20 cellular contexts compared by ENCODE assay signal in genomic region chr14:103704708-103705107, GRCh38. TPM values are rescaled to one million over a fixed set of nuclear protein-coding genes. Genes with fewer than 3 reads are reported as not detected.
A peak's percentile ranks its signal among the peaks of the same experiment; 100 is the strongest.
DNase-seq lines count a peak whose midpoint lies in the region; ATAC-seq and TF ChIP-seq lines count a peak whose summit lies in the region.
"Had no signal": no experiment of that assay in that cellular context is flagged by ENCODE, and none has a peak within 500 bp of the region (broad histone marks: within the 10 kb centered on the region; RNA-seq: fewer than 3 reads in every experiment).

No MANE protein-coding gene starts in this region.

- no peak overlapping the region for H3K4me3 Mint-ChIP-seq in activated CD4-positive, alpha-beta memory T cell treated with anti-CD3 and anti-CD28 coated beads, Interleukin-2, amount 10 ng/mL, durations not matched to agents 7 days and 5 days
- no peak overlapping the region for H3K4me3 Mint-ChIP-seq in activated CD4-positive, alpha-beta memory T cell treated with anti-CD3 and anti-CD28 coated beads for 36 hours
- no peak overlapping the region for H3K4me3 Mint-ChIP-seq in WTC11

- intact Hi-C loops in activated CD4-positive, alpha-beta memory T cell treated with anti-CD3 and anti-CD28 coated beads for 36 hours (cut with micrococcal nuclease): no loop called here
- intact Hi-C loops in left ventricle myocardium superior (cut with micrococcal nuclease) (no loop called here), spleen (cut with DNase I; ENCODE audit: low total_unique reads) (no loop called here)

- peak overlapping the region; percentile 21 for H3K27ac Mint-ChIP-seq in activated CD4-positive, alpha-beta memory T cell treated with anti-CD3 and anti-CD28 coated beads, Interleukin-2, amount 10 ng/mL, durations not matched to agents 7 days and 5 days
- no peak overlapping the region for H3K27ac Mint-ChIP-seq in activated CD4-positive, alpha-beta memory T cell treated with anti-CD3 and anti-CD28 coated beads for 36 hours
- H3K27ac Mint-ChIP-seq in WTC11: peak overlapping the region; percentile 80

- no peaks in the 10 kb centered on the region for H3K9me3 ChIP-seq in spleen
- H3K9me3 ChIP-seq: neutrophil, SJCRH30 had no signal

- H3K27ac ChIP-seq in spleen: peak overlapping the region; percentile 31 to 95 (median 83)
- H3K27ac ChIP-seq: 22Rv1, SJCRH30 had no signal

- CTCF ChIA-PET in activated CD4-positive, alpha-beta memory T cell treated with anti-CD3 and anti-CD28 coated beads, Interleukin-2, amount 10 ng/mL, durations not matched to agents 7 days and 5 days (lab: Charles Lee): no interaction called here
- CTCF ChIA-PET in activated CD4-positive, alpha-beta memory T cell treated with anti-CD3 and anti-CD28 coated beads for 36 hours (lab: Charles Lee): no interaction called here
- CTCF ChIA-PET in WTC11 (lab: Charles Lee): no interaction called here

- ATAC-seq in WTC11 (no peak), left ventricle myocardium superior (no peak), HG02981 (IDR thresholded peaks at IDR 0.05; ENCODE audit: unreplicated experiment) (no peak)
- ATAC-seq: HCT116 had no signal

- peaks cover 15% of the 10 kb centered on the region for H3K4me1 Mint-ChIP-seq in activated CD4-positive, alpha-beta memory T cell treated with anti-CD3 and anti-CD28 coated beads, Interleukin-2, amount 10 ng/mL, durations not matched to agents 7 days and 5 days
- H3K4me1 Mint-ChIP-seq in activated CD4-positive, alpha-beta memory T cell treated with anti-CD3 and anti-CD28 coated beads for 36 hours (ENCODE audit: low read depth): peaks cover 2% of the 10 kb centered on the region
- H3K4me1 Mint-ChIP-seq in WTC11: peaks cover 3% of the 10 kb centered on the region

- TF ChIP-seq CTCF in WTC11 (IDR thresholded peaks at IDR 0.05) (no peak), spleen (IDR thresholded peaks at IDR 0.05 in 8 of 11, conservative IDR thresholded peaks at IDR 0.05 in 3 of 11) (no peak)

- H3K36me3 Mint-ChIP-seq in activated CD4-positive, alpha-beta memory T cell treated with anti-CD3 and anti-CD28 coated beads, Interleukin-2, amount 10 ng/mL, durations not matched to agents 7 days and 5 days (ENCODE audit: low read depth): peaks cover 44% of the 10 kb centered on the region
- peaks cover 30% of the 10 kb centered on the region for H3K36me3 Mint-ChIP-seq in activated CD4-positive, alpha-beta memory T cell treated with anti-CD3 and anti-CD28 coated beads for 36 hours
- peaks cover 40% of the 10 kb centered on the region for H3K36me3 Mint-ChIP-seq in WTC11

- POLR2A ChIA-PET in activated CD4-positive, alpha-beta memory T cell treated with anti-CD3 and anti-CD28 coated beads, Interleukin-2, amount 10 ng/mL, durations not matched to agents 7 days and 5 days (lab: Charles Lee): interaction anchor here (0.8 to 3.1 kb wide), 3 partner anchors 9 to 27 kb away, joined by 4 to 15 read pairs (median 7); partner anchors contain the start of genes XRCC3 and ZFYVE21
- POLR2A ChIA-PET in activated CD4-positive, alpha-beta memory T cell treated with anti-CD3 and anti-CD28 coated beads for 36 hours (lab: Charles Lee): interaction anchor here (1.3 kb wide), 1 partner anchor 11 kb away, joined by 4 read pairs; the partner anchor contains the start of genes XRCC3 and ZFYVE21
- POLR2A ChIA-PET in WTC11 (lab: Charles Lee): interaction anchor here (0.9 kb wide), 1 partner anchor 11 kb away, joined by 5 read pairs; the partner anchor contains the start of genes XRCC3 and ZFYVE21

- DNase-seq in activated CD4-positive, alpha-beta memory T cell treated with anti-CD3 and anti-CD28 coated beads, Interleukin-2, amount 10 ng/mL, durations not matched to agents 7 days and 5 days: no peak
- no peak for DNase-seq in activated CD4-positive, alpha-beta memory T cell treated with anti-CD3 and anti-CD28 coated beads for 36 hours
- DNase-seq in WTC11 (ENCODE audit: low spot score): no peak
- DNase-seq in left ventricle myocardium superior: peak; percentile 10
- DNase-seq in spleen: peak; percentile 87
- DNase-seq in iPS-NIHi7 (ENCODE audit: extremely low spot score): no peak
- no peak for DNase-seq in Ammon's horn (ENCODE audit: low spot score)
- DNase-seq: activated CD4-positive, alpha-beta T cell treated with anti-CD3 and anti-CD28 coated beads for 4 hours; activated T-cell treated with anti-CD3 and anti-CD28 coated beads, Interleukin-2, amount 50 U/mL, for 1 hour; amygdala; C1 segment of cervical spinal cord; cerebellar nuclear complex; MM.1S; NCI-H187 treated with DMSO at 0.1 percent for 48 hours; SJCRH30; stimulated activated CD4-positive, alpha-beta T cell treated with anti-CD3 and anti-CD28 coated beads, Interleukin-2, amount 100 ng/mL, for 24 hours had no signal

- H3K9me3 Mint-ChIP-seq in activated CD4-positive, alpha-beta memory T cell treated with anti-CD3 and anti-CD28 coated beads, Interleukin-2, amount 10 ng/mL, durations not matched to agents 7 days and 5 days: no peaks in the 10 kb centered on the region
- no peaks in the 10 kb centered on the region for H3K9me3 Mint-ChIP-seq in activated CD4-positive, alpha-beta memory T cell treated with anti-CD3 and anti-CD28 coated beads for 36 hours
- no peaks in the 10 kb centered on the region for H3K9me3 Mint-ChIP-seq in WTC11

- TF ChIP-seq POLR2A in spleen (IDR thresholded peaks at IDR 0.05): no peak

- WGBS in spleen, 5 donors: 44 to 61% (median 46%) methylated on average over 13 of the region's 13 CpGs

- H3K27me3 Mint-ChIP-seq in activated CD4-positive, alpha-beta memory T cell treated with anti-CD3 and anti-CD28 coated beads, Interleukin-2, amount 10 ng/mL, durations not matched to agents 7 days and 5 days: no peaks in the 10 kb centered on the region
- no peaks in the 10 kb centered on the region for H3K27me3 Mint-ChIP-seq in activated CD4-positive, alpha-beta memory T cell treated with anti-CD3 and anti-CD28 coated beads for 36 hours
- no peaks in the 10 kb centered on the region; the same call in 1 of the 2 replicates for H3K27me3 Mint-ChIP-seq in WTC11 (ENCODE audit: low read depth)

- H3K36me3 ChIP-seq in spleen: peaks cover 0 to 100% (median 46%) of the 10 kb centered on the region in 6 donors

- no peak overlapping the region for H3K4me3 ChIP-seq in spleen
- H3K4me3 ChIP-seq: SJCRH30 had no signal

- peaks cover 29 to 100% (median 83%) of the 10 kb centered on the region in 6 donors for H3K4me1 ChIP-seq in spleen
- H3K4me1 ChIP-seq: SJCRH30 had no signal

- no peaks in the 10 kb centered on the region for H3K27me3 ChIP-seq in spleen (replicated peaks in 1 of 7)
- H3K27me3 ChIP-seq: neutrophil, SJCRH30 had no signal

TF ChIP-seq in WTC11, 78 proteins besides CTCF, POLR2A, EP300 and RAD21 (continues in another document):
- TF ChIP-seq GABPB1 (CRISPR knock-in tag; IDR thresholded peaks at IDR 0.05) (no peak), AR (CRISPR knock-in tag; IDR thresholded peaks at IDR 0.05) (no peak), ESRRA (CRISPR knock-in tag; IDR thresholded peaks at IDR 0.05; ENCODE audit: borderline replicate concordance) (no peak), MLX (CRISPR knock-in tag; IDR thresholded peaks at IDR 0.05) (no peak), MXD4 (CRISPR knock-in tag; IDR thresholded peaks at IDR 0.05; ENCODE audit: borderline replicate concordance) (no peak), ZMAT4 (CRISPR knock-in tag; IDR thresholded peaks at IDR 0.05) (no peak), ZNF416 (CRISPR knock-in tag; IDR thresholded peaks at IDR 0.05) (no peak)

RNA-seq across cellular contexts. Expression of gene XRCC3, which starts 10.5 kb away (rescaled TPM):
- 10 to 100 TPM; 35.9 to 39.6 TPM for total RNA-seq in activated CD4-positive, alpha-beta memory T cell treated with anti-CD3 and anti-CD28 coated beads, Interleukin-2, amount 10 ng/mL, durations not matched to agents 7 days and 5 days
- 10 to 100 TPM; 41.9 to 48.5 TPM for total RNA-seq in activated CD4-positive, alpha-beta memory T cell treated with anti-CD3 and anti-CD28 coated beads for 36 hours
- 46.7 to 51.4 TPM (median 50.5 TPM) in 3 replicates for total RNA-seq in WTC11 (2021)
- total RNA-seq in left ventricle myocardium superior: 2.7 TPM
- 10 to 100 TPM in 6 of 7 donors, 1 to 10 TPM in 1; 9.5 to 20.4 (median 16.7) TPM for total RNA-seq in spleen
- polyA plus RNA-seq in spleen: 10 to 100 TPM in 2 of 3 donors, 1 to 10 TPM in 1; 5.9 to 17.6 (median 11.8) TPM

RNA-seq across cellular contexts. Expression of gene ZFYVE21, which starts 10.9 kb away (rescaled TPM):
- total RNA-seq in activated CD4-positive, alpha-beta memory T cell treated with anti-CD3 and anti-CD28 coated beads, Interleukin-2, amount 10 ng/mL, durations not matched to agents 7 days and 5 days: 10 to 100 TPM; 17.4 to 17.8 TPM
- 10 to 100 TPM; 14.9 to 15.9 TPM for total RNA-seq in activated CD4-positive, alpha-beta memory T cell treated with anti-CD3 and anti-CD28 coated beads for 36 hours
- total RNA-seq in WTC11 (2021) (59.7 to 69.2 TPM (median 65.1 TPM) in 3 replicates), left ventricle myocardium superior (53.1 TPM), spleen (10 to 100 TPM; 31.8 to 71.1 (median 47.8) TPM)
- polyA plus RNA-seq in spleen: 10 to 100 TPM; 21.8 to 51.8 (median 24.2) TPM

Comparison
In these comparisons a context has a peak if more than half of its experiments do, and no peak if none do; other contexts are left out.
1. DNase-seq: peak in left ventricle myocardium superior (single experiment) and spleen (single experiment); none in activated CD4-positive, alpha-beta memory T cell treated with anti-CD3 and anti-CD28 coated beads, Interleukin-2, amount 10 ng/mL, durations not matched to agents 7 days and 5 days (single experiment), activated CD4-positive, alpha-beta memory T cell treated with anti-CD3 and anti-CD28 coated beads for 36 hours (single experiment), WTC11 (single experiment), iPS-NIHi7 (single experiment) and Ammon's horn (single experiment).